Comparison of ENCODE assay signal across 14 cellular contexts in genomic region chr18:6406075-6406909, GRCh38. TPM values are rescaled to one million over a fixed set of nuclear protein-coding genes. Genes with fewer than 3 reads are reported as not detected.
DNase-seq lines count a peak whose midpoint lies in the region; ATAC-seq and TF ChIP-seq lines count a peak whose summit lies in the region.
"Had no signal": no experiment of that assay in that cellular context is flagged by ENCODE, and none has a peak within 500 bp of the region (broad histone marks: within the 10 kb centered on the region; RNA-seq: fewer than 3 reads in every experiment).

No MANE protein-coding gene starts in this region.

- no peak overlapping the region for H3K4me3 ChIP-seq in body of pancreas
- no peak overlapping the region for H3K4me3 ChIP-seq in urinary bladder (ENCODE audit: low read depth, low read length)

- no peak for TF ChIP-seq POLR2A in body of pancreas (IDR thresholded peaks at IDR 0.05)

- no peaks in the 10 kb centered on the region for H3K4me1 Mint-ChIP-seq in activated T-helper 17 cell treated with anti-CD3 and anti-CD28 coated beads, Interleukin-2, amount 50 U/mL, for 72 hours

- no peaks in the 10 kb centered on the region for H3K9me3 ChIP-seq in body of pancreas

- H3K4me1 ChIP-seq in body of pancreas (peaks cover 5% of the 10 kb centered on the region), urinary bladder (ENCODE audit: insufficient read depth) (peaks cover 2% of the 10 kb centered on the region)

- no peak overlapping the region for H3K27ac Mint-ChIP-seq in activated T-helper 17 cell treated with anti-CD3 and anti-CD28 coated beads, Interleukin-2, amount 50 U/mL, for 72 hours
- H3K27ac Mint-ChIP-seq: dendritic cell treated with granulocyte-macrophage colony-stimulating factor and Interleukin-4, amounts not matched to agents 40 ng/mL and 50 ng/mL, for 4 days had no signal

- no peak overlapping the region for H3K4me3 Mint-ChIP-seq in activated T-helper 17 cell treated with anti-CD3 and anti-CD28 coated beads, Interleukin-2, amount 50 U/mL, for 72 hours
- H3K4me3 Mint-ChIP-seq: dendritic cell treated with granulocyte-macrophage colony-stimulating factor and Interleukin-4, amounts not matched to agents 40 ng/mL and 50 ng/mL, for 4 days had no signal

- ATAC-seq in body of pancreas (peak; percentile 55), HG02973 (IDR thresholded peaks at IDR 0.05; ENCODE audit: unreplicated experiment) (no peak)
- no peak for ATAC-seq in activated T-helper 17 cell treated with anti-CD3 and anti-CD28 coated beads, Interleukin-2, amount 50 U/mL, for 72 hours (replicated peaks)

- H3K27me3 Mint-ChIP-seq in activated T-helper 17 cell treated with anti-CD3 and anti-CD28 coated beads, Interleukin-2, amount 50 U/mL, for 72 hours: no peaks in the 10 kb centered on the region
- H3K27me3 Mint-ChIP-seq: dendritic cell treated with granulocyte-macrophage colony-stimulating factor and Interleukin-4, amounts not matched to agents 40 ng/mL and 50 ng/mL, for 4 days had no signal

- H3K36me3 ChIP-seq in body of pancreas (replicated peaks in 1 of 2; ENCODE audit: insufficient read depth in 1 of 2, low read depth in 2 of 2) (no peaks in the 10 kb centered on the region), urinary bladder (ENCODE audit: insufficient read depth) (no peaks in the 10 kb centered on the region)

- H3K36me3 Mint-ChIP-seq in activated T-helper 17 cell treated with anti-CD3 and anti-CD28 coated beads, Interleukin-2, amount 50 U/mL, for 72 hours (ENCODE audit: low read depth): no peaks in the 10 kb centered on the region

- H3K27ac ChIP-seq in body of pancreas (no peak overlapping the region), urinary bladder (ENCODE audit: low read depth) (peak overlapping the region; percentile 12)

- 63 to 67% methylated on average over 10 of the region's 10 CpGs for WGBS in body of pancreas, 2 donors
- WGBS in urinary bladder: 50% methylated on average over 10 of the region's 10 CpGs

- DNase-seq in NCI-H510A treated with DMSO at 0.1 percent for 48 hours (lab: John Stamatoyannopoulos, UW) (peak; percentile 21), NCI-H510A (lab: John Stamatoyannopoulos, UW) (no peak), body of pancreas (peak in 2 of 4 donors; percentile 8 to 60), left kidney (ENCODE audit: low read depth, low spot score) (peak; percentile 23), NCI-H1930 (lab: John Stamatoyannopoulos, UW) (no peak)
- DNase-seq: activated CD4-positive, alpha-beta T cell treated with anti-CD3 and anti-CD28 coated beads for 4 hours; activated effector memory CD4-positive, alpha-beta T cell treated with anti-CD3 and anti-CD28 coated beads, Interleukin-2, amount 50 U/mL, for 16 hours; DMS79; SHP77 treated with DMSO at 0.1 percent for 48 hours had no signal

- intact Hi-C loops in body of pancreas (cut with DNase I): no loop called here

- H3K27me3 ChIP-seq in body of pancreas: no peaks in the 10 kb centered on the region

- no peak for TF ChIP-seq CTCF in body of pancreas (IDR thresholded peaks at IDR 0.05)

- peaks cover 6% of the 10 kb centered on the region for H3K9me3 Mint-ChIP-seq in activated T-helper 17 cell treated with anti-CD3 and anti-CD28 coated beads, Interleukin-2, amount 50 U/mL, for 72 hours
- H3K9me3 Mint-ChIP-seq: dendritic cell treated with granulocyte-macrophage colony-stimulating factor and Interleukin-4, amounts not matched to agents 40 ng/mL and 50 ng/mL, for 4 days had no signal

RNA-seq across cellular contexts. Expression of gene L3MBTL4, which starts 8.4 kb away (rescaled TPM):
- total RNA-seq in body of pancreas: 10 to 100 TPM; 10.9 to 11.2 TPM
- 6.7 TPM for total RNA-seq in urinary bladder
- polyA plus RNA-seq in urinary bladder: 0.98 TPM
- total RNA-seq in activated T-helper 17 cell treated with anti-CD3 and anti-CD28 coated beads, Interleukin-2, amount 50 U/mL, for 72 hours: under 1 TPM in 1 of 2 donors, not detected in 1; 0.19 TPM
- total RNA-seq: A172 had no signal

Comparison
In these comparisons a context has a peak if more than half of its experiments do, and no peak if none do; other contexts are left out.
1. DNase-seq: peak in NCI-H510A treated with DMSO at 0.1 percent for 48 hours (single experiment) and left kidney (single experiment); none in NCI-H510A (single experiment) and NCI-H1930 (0 of 2).